ENCODE assay signal across 1 cellular context in the genomic region with DNA sequence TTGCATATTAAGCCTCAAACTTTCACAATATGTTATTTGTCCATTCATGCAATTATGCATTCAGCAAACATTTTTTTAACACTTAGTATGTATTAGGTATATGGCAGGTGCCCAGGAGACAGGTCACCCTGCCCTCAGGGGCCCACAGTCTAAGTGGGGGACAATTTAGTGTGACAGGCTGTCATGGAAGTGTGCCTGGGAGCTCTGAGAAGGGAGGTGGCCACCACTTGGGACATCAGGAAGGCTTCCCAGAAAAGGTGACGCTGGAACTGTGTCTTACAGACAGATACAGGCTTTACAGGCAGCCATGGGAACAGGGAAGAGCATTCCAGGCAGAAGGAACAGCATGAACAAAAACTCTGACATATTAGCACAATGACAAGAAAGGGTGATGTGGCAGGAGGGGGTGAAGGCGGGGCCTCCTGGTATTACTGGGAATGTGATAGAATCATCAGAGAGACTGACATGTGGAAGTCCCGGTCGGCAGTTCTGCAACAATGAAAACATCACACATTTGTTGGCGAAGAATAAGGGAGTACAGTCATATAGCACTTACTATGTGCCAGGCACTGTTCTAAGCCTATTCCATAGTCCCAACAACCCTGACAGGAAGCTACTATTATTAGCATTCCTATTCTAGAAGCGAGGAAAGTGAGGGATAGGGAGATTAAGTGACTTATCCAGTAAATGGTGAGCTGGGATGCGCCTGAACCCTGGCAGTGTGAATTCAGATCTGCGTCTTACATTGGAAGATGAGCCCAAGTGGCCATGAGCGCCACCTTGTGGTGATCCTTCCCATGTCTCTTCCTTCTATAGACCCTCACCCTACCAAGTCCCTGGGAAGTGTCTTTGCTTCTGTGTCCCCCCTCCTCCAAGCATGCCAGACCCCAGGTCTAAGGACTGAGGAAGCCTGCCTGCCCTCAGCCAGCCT.
TF ChIP-seq lines count a peak whose summit lies in the region.

No MANE protein-coding gene starts in this region.

TF ChIP-seq in GM12878, 131 proteins besides CTCF, POLR2A, EP300 and RAD21 (continued from another document):
- peak; percentile 57; the same call in 1 of the 2 replicates for TF ChIP-seq RB1 (IDR thresholded peaks at IDR 0.05; ENCODE audit: borderline replicate concordance)
- TF ChIP-seq SMARCA5 (IDR thresholded peaks at IDR 0.05): peak; percentile 39; the same call in 1 of the 2 replicates
TF ChIP-seq in GM12878: peak in this region for 6.
